ENCODE assay signal across 21 cellular contexts in genomic region chr6:143374014-143374413, GRCh38.
"Had no signal": no experiment of that assay in that cellular context is flagged by ENCODE, and none has a peak within 500 bp of the region (broad histone marks: within the 10 kb centered on the region; RNA-seq: fewer than 3 reads in every experiment).

No MANE protein-coding gene starts in this region.

- DNase-seq: activated CD4-positive, alpha-beta T cell treated with anti-CD3 and anti-CD28 coated beads, Interleukin-2, amount 10 ng/mL, durations not matched to agents 7 days and 5 days; activated CD4-positive, CD25-positive, alpha-beta regulatory T cell; activated CD8-positive, alpha-beta T cell treated with anti-CD3 and anti-CD28 coated beads, Interleukin-2, amount 10 ng/mL, durations not matched to agents 7 days and 5 days; activated gamma-delta T cell; effector CD8-positive, alpha-beta T cell; gastrocnemius medialis; heart left ventricle; kidney; occipital lobe; retina; stimulated activated CD4-positive, alpha-beta T cell treated with anti-CD3 and anti-CD28 coated beads, Interleukin-12 subunit alpha, Interleukin-12 subunit beta, amount 100 ng/mL, for 4 hours; stimulated activated CD4-positive, alpha-beta T cell treated with anti-CD3 and anti-CD28 coated beads, Interleukin-1b, Interleukin-23, amount 100 ng/mL, for 48 hours; stimulated activated CD8-positive, alpha-beta memory T cell treated with anti-CD3 and anti-CD28 coated beads, Interleukin-4, amount 100 ng/mL, for 48 hours; stimulated activated naive CD4-positive, alpha-beta T cell; T1000; thyroid gland had no signal

- H3K4me1 Mint-ChIP-seq: activated CD4-positive, alpha-beta T cell treated with anti-CD3 and anti-CD28 coated beads, Interleukin-2, amount 10 ng/mL, durations not matched to agents 7 days and 5 days; activated naive CD4-positive, alpha-beta T cell treated with anti-CD3 and anti-CD28 coated beads, Interleukin-2, amount 50 U/mL, for 24 hours; mesothelial cell of epicardium had no signal

- H3K4me3 Mint-ChIP-seq: activated CD4-positive, alpha-beta T cell treated with anti-CD3 and anti-CD28 coated beads, Interleukin-2, amount 10 ng/mL, durations not matched to agents 7 days and 5 days; activated CD8-positive, alpha-beta T cell treated with anti-CD3 and anti-CD28 coated beads, Interleukin-2, amount 10 ng/mL, durations not matched to agents 7 days and 5 days; activated naive CD4-positive, alpha-beta T cell treated with anti-CD3 and anti-CD28 coated beads, Interleukin-2, amount 50 U/mL, for 24 hours; mesothelial cell of epicardium; natural killer cell treated with Interleukin-12 subunit alpha and Interleukin-12 subunit beta and Interleukin-15 and Interleukin-18, amount 100 ng/mL, for 72 hours had no signal

- H3K27ac Mint-ChIP-seq: activated CD4-positive, alpha-beta T cell treated with anti-CD3 and anti-CD28 coated beads, Interleukin-2, amount 10 ng/mL, durations not matched to agents 7 days and 5 days; activated CD8-positive, alpha-beta T cell treated with anti-CD3 and anti-CD28 coated beads, Interleukin-2, amount 10 ng/mL, durations not matched to agents 7 days and 5 days; activated naive CD4-positive, alpha-beta T cell treated with anti-CD3 and anti-CD28 coated beads, Interleukin-2, amount 50 U/mL, for 24 hours; mesothelial cell of epicardium; natural killer cell treated with Interleukin-12 subunit alpha and Interleukin-12 subunit beta and Interleukin-15 and Interleukin-18, amount 100 ng/mL, for 72 hours had no signal

- ATAC-seq: activated CD8-positive, alpha-beta T cell treated with anti-CD3 and anti-CD28 coated beads, Interleukin-2, amount 10 ng/mL, durations not matched to agents 7 days and 5 days; esophagus mucosa; gastrocnemius medialis; heart left ventricle; left lobe of liver; natural killer cell treated with Interleukin-12 subunit alpha and Interleukin-12 subunit beta and Interleukin-15 and Interleukin-18, amount 100 ng/mL, for 72 hours had no signal

- H3K9me3 Mint-ChIP-seq: activated naive CD4-positive, alpha-beta T cell treated with anti-CD3 and anti-CD28 coated beads, Interleukin-2, amount 50 U/mL, for 24 hours; natural killer cell treated with Interleukin-12 subunit alpha and Interleukin-12 subunit beta and Interleukin-15 and Interleukin-18, amount 100 ng/mL, for 72 hours had no signal

- H3K36me3 Mint-ChIP-seq: mesothelial cell of epicardium; natural killer cell treated with Interleukin-12 subunit alpha and Interleukin-12 subunit beta and Interleukin-15 and Interleukin-18, amount 100 ng/mL, for 72 hours had no signal
